Comparison of ENCODE assay signal across 9 cellular contexts in genomic region chr19:6718741-6719539, GRCh38. TPM values are rescaled to one million over a fixed set of nuclear protein-coding genes. Genes with fewer than 3 reads are reported as not detected.
DNase-seq lines count a peak whose midpoint lies in the region; ATAC-seq, FAIRE-seq and TF ChIP-seq lines count a peak whose summit lies in the region.
"Had no signal": no experiment of that assay in that cellular context is flagged by ENCODE, and none has a peak within 500 bp of the region (broad histone marks: within the 10 kb centered on the region; RNA-seq: fewer than 3 reads in every experiment).

No MANE protein-coding gene starts in this region.

- no peak overlapping the region for H2BK120ac ChIP-seq in mesendoderm (ENCODE audit: low read depth, low read length)

- H4K5ac ChIP-seq in mesendoderm (ENCODE audit: low read length), result no peak overlapping the region

- no peaks in the 10 kb centered on the region for H3K36me3 Mint-ChIP-seq in CD8-positive, alpha-beta T cell
- H3K36me3 Mint-ChIP-seq in MCF 10A (ENCODE audit: insufficient read depth, unreplicated experiment), result peaks cover 66% of the 10 kb centered on the region

- no peak overlapping the region for H2BK15ac ChIP-seq in mesendoderm (replicated peaks; ENCODE audit: low read depth)

- peaks cover 12% of the 10 kb centered on the region for H3K4me1 Mint-ChIP-seq in CD8-positive, alpha-beta T cell (ENCODE audit: low read depth)
- peaks cover 47% of the 10 kb centered on the region for H3K4me1 Mint-ChIP-seq in MCF 10A (ENCODE audit: insufficient read depth, unreplicated experiment)

- H4K20me1 ChIP-seq in Karpas-422 (ENCODE audit: insufficient read depth, low read depth, low read length) (no peaks in the 10 kb centered on the region), MM.1S (ENCODE audit: insufficient read depth, low read length) (no peaks in the 10 kb centered on the region)

- no peak overlapping the region for H3K56ac ChIP-seq in mesendoderm (ENCODE audit: low read length)

- no peak for TF ChIP-seq CTCF in CD8-positive, alpha-beta T cell (IDR thresholded peaks at IDR 0.05)
- TF ChIP-seq CTCF in MCF 10A (IDR thresholded peaks at IDR 0.05; ENCODE audit: unreplicated experiment), result no peak
- no peak for TF ChIP-seq CTCF in MM.1S (IDR thresholded peaks at IDR 0.05; ENCODE audit: low read length)
- no peak for TF ChIP-seq CTCF in ascending aorta (IDR thresholded peaks at IDR 0.05)

- H3K9me3 ChIP-seq in CD8-positive, alpha-beta T cell (ENCODE audit: low read length), result no peaks in the 10 kb centered on the region
- H3K9me3 ChIP-seq in Karpas-422 (ENCODE audit: low read length) (no peaks in the 10 kb centered on the region), MM.1S (replicated peaks; ENCODE audit: insufficient read depth, low read length) (no peaks in the 10 kb centered on the region), ascending aorta (no peaks in the 10 kb centered on the region)

- no peaks in the 10 kb centered on the region; the same call in 1 of the 2 replicates for H3F3A ChIP-seq in MM.1S (ENCODE audit: insufficient read depth, low read length)

- DNase-seq in CD8-positive, alpha-beta T cell, result peak in 1 of 7 experiments; percentile 46
- DNase-seq in Karpas-422 (peak; percentile 75), MCF 10A (ENCODE audit: unreplicated experiment) (peak; percentile 92), mesendoderm (peak; percentile 84), MM.1S (no peak), RCC 7860 (ENCODE audit: low spot score) (no peak), ascending aorta (ENCODE audit: low spot score in 2 of 2) (no peak), G401 (ENCODE audit: low spot score) (no peak)

- no peaks in the 10 kb centered on the region for H3K36me3 ChIP-seq in CD8-positive, alpha-beta T cell (ENCODE audit: insufficient read depth, low read length)
- H3K36me3 ChIP-seq in Karpas-422 (ENCODE audit: insufficient read depth, low read length), result no peaks in the 10 kb centered on the region
- no peaks in the 10 kb centered on the region for H3K36me3 ChIP-seq in mesendoderm (ENCODE audit: control insufficient read depth, insufficient read depth, low read length)
- no peaks in the 10 kb centered on the region for H3K36me3 ChIP-seq in MM.1S (replicated peaks; ENCODE audit: insufficient read depth, low read length)
- H3K36me3 ChIP-seq in ascending aorta, result no peaks in the 10 kb centered on the region

- H3K27ac Mint-ChIP-seq in CD8-positive, alpha-beta T cell, result no peak overlapping the region
- peak overlapping the region; percentile 82 for H3K27ac Mint-ChIP-seq in MCF 10A (ENCODE audit: low read depth, unreplicated experiment)

- intact Hi-C loops in CD8-positive, alpha-beta T cell (cut with DNase I, micrococcal nuclease), result loop anchor here (1.0 to 5.0 kb wide), 4 partner anchors 34 to 87 kb away; partner anchors contain the start of gene SH2D3A (in 1 of the 2)
- intact Hi-C loops in MCF 10A (cut with micrococcal nuclease), result no loop called here
- intact Hi-C loops in ascending aorta (cut with DNase I), result no loop called here

- no peak overlapping the region for H2AK5ac ChIP-seq in mesendoderm (ENCODE audit: low read length)

- H3K9me2 ChIP-seq in Karpas-422 (replicated peaks; ENCODE audit: insufficient read depth, low read length), result no peaks in the 10 kb centered on the region
- H3K9me2 ChIP-seq in MM.1S (replicated peaks; ENCODE audit: insufficient read depth, low read length), result no peaks in the 10 kb centered on the region

- no peaks in the 10 kb centered on the region for H3K27me3 ChIP-seq in CD8-positive, alpha-beta T cell (ENCODE audit: insufficient read depth, low read length)
- H3K27me3 ChIP-seq in Karpas-422 (ENCODE audit: low read length) (no peaks in the 10 kb centered on the region), mesendoderm (ENCODE audit: insufficient read depth, low read length, poor library complexity) (no peaks in the 10 kb centered on the region), MM.1S (replicated peaks; ENCODE audit: insufficient read depth, low read length) (peaks cover 34% of the 10 kb centered on the region), ascending aorta (no peaks in the 10 kb centered on the region)

- no peak overlapping the region for H3K4ac ChIP-seq in mesendoderm (ENCODE audit: low read depth, low read length)

- no peak overlapping the region for H4K8ac ChIP-seq in mesendoderm (ENCODE audit: low read depth, low read length)

- H3K27ac ChIP-seq in CD8-positive, alpha-beta T cell (ENCODE audit: low read depth, low read length), result no peak overlapping the region
- H3K27ac ChIP-seq in Karpas-422 (ENCODE audit: low read length) (no peak overlapping the region), mesendoderm (ENCODE audit: low read depth, low read length) (no peak overlapping the region), MM.1S (ENCODE audit: low read length) (no peak overlapping the region), ascending aorta (no peak overlapping the region)

- POLR2A ChIA-PET in CD8-positive, alpha-beta T cell (lab: Charles Lee), result no interaction called here
- POLR2A ChIA-PET in MCF 10A (lab: Yijun Ruan, JAX), result interaction anchor here (0.7 to 7.7 kb wide), 5 partner anchors 21 to 707 kb away, joined by 3 to 189 read pairs (median 9); partner anchors contain the start of genes GPR108, SH2D3A, SLC25A23 and TRIP10

- H3K79me2 ChIP-seq in Karpas-422 (ENCODE audit: low read length), result no peaks in the 10 kb centered on the region
- no peaks in the 10 kb centered on the region for H3K79me2 ChIP-seq in mesendoderm (ENCODE audit: control insufficient read depth, insufficient read depth, low read length)
- no peaks in the 10 kb centered on the region for H3K79me2 ChIP-seq in MM.1S (ENCODE audit: low read length)

- BruUV-seq in MCF 10A (replicated peaks; lab: Mats Ljungman, UMichigan), result no TSS peak

- CTCF ChIA-PET in CD8-positive, alpha-beta T cell (lab: Charles Lee), result no interaction called here
- CTCF ChIA-PET in MCF 10A (lab: Yijun Ruan, JAX), result interaction anchor here (0.5 to 0.6 kb wide), 3 partner anchors 187 to 435 kb away, joined by 3 to 4 read pairs (median 4); no protein-coding TSS in a partner anchor

- WGBS in mesendoderm (ENCODE audit: extremely low coverage, insufficient coverage, low lambda C conversion rate), result no CpG with 5 or more reads among the region's 21 CpGs

- ATAC-seq in CD8-positive, alpha-beta T cell, result peak; percentile 83

- no peaks in the 10 kb centered on the region for H3K9me3 Mint-ChIP-seq in CD8-positive, alpha-beta T cell
- H3K9me3 Mint-ChIP-seq in MCF 10A (ENCODE audit: unreplicated experiment), result peaks cover 8% of the 10 kb centered on the region

- H3K23ac ChIP-seq in mesendoderm (ENCODE audit: low read length), result no peak overlapping the region

- in situ Hi-C loops in G401 (cut with HindIII; ENCODE audit: low sequenced_read_pairs), result no loop called here

- H3K9ac ChIP-seq in Karpas-422 (ENCODE audit: low read length) (no peak overlapping the region), mesendoderm (ENCODE audit: low read length) (no peak overlapping the region), MM.1S (ENCODE audit: low read length) (no peak overlapping the region)

- H3K18ac ChIP-seq in mesendoderm (ENCODE audit: low read length), result no peak overlapping the region

- no peaks in the 10 kb centered on the region for H3K27me3 Mint-ChIP-seq in CD8-positive, alpha-beta T cell (ENCODE audit: low read depth)
- no peaks in the 10 kb centered on the region for H3K27me3 Mint-ChIP-seq in MCF 10A (ENCODE audit: insufficient read depth, unreplicated experiment)

- H2BK5ac ChIP-seq in mesendoderm (ENCODE audit: low read length), result no peak overlapping the region

- H3K4me3 Mint-ChIP-seq in CD8-positive, alpha-beta T cell, result no peak overlapping the region
- H3K4me3 Mint-ChIP-seq in MCF 10A (ENCODE audit: unreplicated experiment), result peak overlapping the region; percentile 95

- H2AFZ ChIP-seq in Karpas-422 (ENCODE audit: low read length), result no peak overlapping the region
- no peak overlapping the region for H2AFZ ChIP-seq in MM.1S (ENCODE audit: low read length)

- no peaks in the 10 kb centered on the region for H3K4me1 ChIP-seq in CD8-positive, alpha-beta T cell (ENCODE audit: insufficient read depth, low read length)
- peaks cover 8% of the 10 kb centered on the region for H3K4me1 ChIP-seq in Karpas-422 (ENCODE audit: low read length)
- no peaks in the 10 kb centered on the region for H3K4me1 ChIP-seq in mesendoderm (ENCODE audit: control insufficient read depth, low read depth, low read length)
- H3K4me1 ChIP-seq in MM.1S (ENCODE audit: low read length), result no peaks in the 10 kb centered on the region
- peaks cover 0 to 3% of the 10 kb centered on the region in 2 donors for H3K4me1 ChIP-seq in ascending aorta

- H3K4me3 ChIP-seq in CD8-positive, alpha-beta T cell (ENCODE audit: low read depth, low read length), result no peak overlapping the region
- H3K4me3 ChIP-seq in Karpas-422 (ENCODE audit: low read length), result no peak overlapping the region
- no peak overlapping the region for H3K4me3 ChIP-seq in mesendoderm (ENCODE audit: low read length)
- no peak overlapping the region for H3K4me3 ChIP-seq in MM.1S (ENCODE audit: low read length)
- H3K4me3 ChIP-seq in ascending aorta, result peak overlapping the region in 1 of 2 donors; percentile 19

- peaks cover 2% of the 10 kb centered on the region for H3K79me1 ChIP-seq in mesendoderm (ENCODE audit: low read length)

- H3K4me2 ChIP-seq in Karpas-422 (ENCODE audit: low read depth, low read length, poor library complexity, severe bottlenecking) (no peak overlapping the region), mesendoderm (ENCODE audit: low read length) (no peak overlapping the region), MM.1S (ENCODE audit: low read depth, low read length) (no peak overlapping the region)

- no peak for FAIRE-seq in RCC 7860 (lab: Jason Lieb, UNC)
- FAIRE-seq: keratinocyte had no signal

RNA-seq across cellular contexts. Expression of gene C3, which starts 1.5 kb away (rescaled TPM):
- not detected for total RNA-seq in CD8-positive, alpha-beta T cell
- total RNA-seq in Karpas-422 (2014; rRNA removed; shearing (Covaris generic); ENCODE audit: low replicate concordance), result not detected in 2 replicates
- total RNA-seq in MCF 10A (2022), result 842 and 872 TPM in 2 replicates
- polyA plus RNA-seq in mesendoderm (2013, experiment 1 of 2), result 5.4 TPM
- polyA plus RNA-seq in mesendoderm (2013, experiment 2 of 2), result 4.8 TPM
- 2,421 TPM for total RNA-seq in ascending aorta
- 2.1 and 2.3 TPM in 2 replicates for total RNA-seq in G401 (2014; rRNA removed; shearing (Covaris generic))

RNA-seq across cellular contexts. Expression of gene GPR108, which starts 18.4 kb away (rescaled TPM):
- 10 to 100 TPM; 31.9 to 33.1 TPM for total RNA-seq in CD8-positive, alpha-beta T cell
- total RNA-seq in Karpas-422 (2014; rRNA removed; shearing (Covaris generic); ENCODE audit: low replicate concordance), result 34.7 and 41.8 TPM in 2 replicates
- total RNA-seq in MCF 10A (2022) (115 and 124 TPM in 2 replicates), ascending aorta (57.6 TPM)
- polyA plus RNA-seq in mesendoderm (2013, experiment 1 of 2), result 41.2 TPM
- polyA plus RNA-seq in mesendoderm (2013, experiment 2 of 2), result 40.0 TPM
- 27.5 and 34.7 TPM in 2 replicates for total RNA-seq in G401 (2014; rRNA removed; shearing (Covaris generic))

RNA-seq across cellular contexts. Expression of gene TRIP10, which starts 20.5 kb away (rescaled TPM):
- total RNA-seq in CD8-positive, alpha-beta T cell, result 1 to 10 TPM; 1.1 to 1.7 TPM
- 6.5 and 15.7 TPM in 2 replicates for total RNA-seq in Karpas-422 (2014; rRNA removed; shearing (Covaris generic); ENCODE audit: low replicate concordance)
- total RNA-seq in MCF 10A (2022), result 45.4 and 49.7 TPM in 2 replicates
- 135 TPM for polyA plus RNA-seq in mesendoderm (2013, experiment 1 of 2)
- polyA plus RNA-seq in mesendoderm (2013, experiment 2 of 2), result 134 TPM
- 109 TPM for total RNA-seq in ascending aorta
- total RNA-seq in G401 (2014; rRNA removed; shearing (Covaris generic)), result 74.8 and 108 TPM in 2 replicates

RNA-seq across cellular contexts. Expression of gene SH2D3A, which starts 48.3 kb away (rescaled TPM):
- 10 to 100 TPM; 33.5 to 38.8 TPM for total RNA-seq in CD8-positive, alpha-beta T cell
- total RNA-seq in Karpas-422 (2014; rRNA removed; shearing (Covaris generic); ENCODE audit: low replicate concordance), result 3.3 and 18.9 TPM in 2 replicates
- total RNA-seq in MCF 10A (2022) (28.5 and 76.7 TPM in 2 replicates), ascending aorta (not detected)
- 39.0 TPM for polyA plus RNA-seq in mesendoderm (2013, experiment 1 of 2)
- polyA plus RNA-seq in mesendoderm (2013, experiment 2 of 2), result 41.0 TPM
- total RNA-seq in G401 (2014; rRNA removed; shearing (Covaris generic)), result 12.2 and 16.1 TPM in 2 replicates

RNA-seq across cellular contexts. Expression of gene TNFSF14, which starts 49.0 kb away (rescaled TPM):
- 1 to 10 TPM; 6.9 TPM for total RNA-seq in CD8-positive, alpha-beta T cell
- total RNA-seq in Karpas-422 (2014; rRNA removed; shearing (Covaris generic); ENCODE audit: low replicate concordance), result 1.8 TPM in 1 of 2 replicates, not detected in the other
- total RNA-seq in MCF 10A (2022) (12.1 and 12.2 TPM in 2 replicates), ascending aorta (0.21 TPM)
- polyA plus RNA-seq in mesendoderm (2013, experiment 1 of 2), result 0.06 TPM
- 0.06 TPM for polyA plus RNA-seq in mesendoderm (2013, experiment 2 of 2)
- total RNA-seq in G401 (2014; rRNA removed; shearing (Covaris generic)), result not detected in 2 replicates
- polyA plus RNA-seq: keratinocyte had no signal

Comparison
In these comparisons a context has a peak if more than half of its experiments do, and no peak if none do; other contexts are left out.
1. DNase-seq: peak in Karpas-422 (single experiment), MCF 10A (single experiment) and mesendoderm (single experiment); none in MM.1S (single experiment), RCC 7860 (single experiment), ascending aorta (0 of 2) and G401 (single experiment).
2. RNA of gene C3, which starts 1.5 kb away (total RNA-seq): 2,421 TPM in ascending aorta (single experiment) and 842 to 872 TPM in MCF 10A; 2.1 to 2.3 TPM in G401, not detected in CD8-positive, alpha-beta T cell and not detected in Karpas-422; every median in the first group is over 100 times any median in the second.
3. intact Hi-C loops: an anchor here in CD8-positive, alpha-beta T cell (1.0 to 5.0 kb wide); none called in MCF 10A and ascending aorta.